1 cellular context compared by ENCODE assay signal in the genomic region with DNA sequence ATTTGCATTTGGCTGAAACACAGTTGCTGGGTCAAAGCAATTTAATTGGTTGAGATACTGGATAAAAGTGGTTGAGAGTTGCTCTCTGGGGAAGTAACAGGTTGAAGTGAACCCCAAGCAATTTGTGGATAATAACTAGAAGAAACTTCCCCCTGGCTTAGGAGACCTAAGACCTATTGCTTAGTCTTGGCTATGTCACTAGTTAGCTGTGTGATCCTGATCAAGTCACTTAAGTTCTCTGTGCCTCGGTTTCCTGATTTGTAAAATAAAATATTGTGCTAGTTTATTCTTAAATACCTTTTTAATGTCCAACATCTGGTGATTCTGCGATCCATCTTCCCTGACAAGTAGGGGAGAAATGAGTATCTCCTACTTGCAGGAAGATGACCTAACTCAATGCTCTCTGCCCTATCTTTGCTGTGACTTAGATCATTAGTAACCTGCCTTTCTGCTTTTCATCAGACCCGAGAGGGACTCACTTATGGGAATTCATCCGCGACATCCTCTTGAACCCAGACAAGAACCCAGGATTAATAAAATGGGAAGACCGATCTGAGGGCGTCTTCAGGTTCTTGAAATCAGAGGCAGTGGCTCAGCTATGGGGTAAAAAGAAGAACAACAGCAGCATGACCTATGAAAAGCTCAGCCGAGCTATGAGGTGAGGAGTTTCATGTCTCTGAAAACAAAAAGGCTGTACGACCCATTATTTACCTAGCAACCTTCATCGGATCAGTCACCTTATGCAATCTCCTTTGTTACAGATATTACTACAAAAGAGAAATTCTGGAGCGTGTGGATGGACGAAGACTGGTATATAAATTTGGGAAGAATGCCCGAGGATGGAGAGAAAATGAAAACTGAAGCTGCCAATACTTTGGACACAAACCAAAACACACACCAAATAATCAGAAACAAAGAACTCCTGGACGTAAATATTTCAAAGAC.
TF ChIP-seq lines count a peak whose summit lies in the region.

No MANE protein-coding gene starts in this region.

TF ChIP-seq in SK-N-SH treated with all-trans-retinoic acid at 6 μM for 48 hours, 23 proteins besides CTCF, POLR2A, EP300 and RAD21 (continued from another document):
- no peak for TF ChIP-seq CREB5 (CRISPR knock-in tag; IDR thresholded peaks at IDR 0.05; ENCODE audit: low read depth)
- TF ChIP-seq PATZ1 (CRISPR knock-in tag; IDR thresholded peaks at IDR 0.05; ENCODE audit: borderline replicate concordance) = no peak
- peak; percentile 100 for TF ChIP-seq TSHZ2 (CRISPR knock-in tag; IDR thresholded peaks at IDR 0.05)
